10 cellular contexts compared by ENCODE assay signal in the genomic region with DNA sequence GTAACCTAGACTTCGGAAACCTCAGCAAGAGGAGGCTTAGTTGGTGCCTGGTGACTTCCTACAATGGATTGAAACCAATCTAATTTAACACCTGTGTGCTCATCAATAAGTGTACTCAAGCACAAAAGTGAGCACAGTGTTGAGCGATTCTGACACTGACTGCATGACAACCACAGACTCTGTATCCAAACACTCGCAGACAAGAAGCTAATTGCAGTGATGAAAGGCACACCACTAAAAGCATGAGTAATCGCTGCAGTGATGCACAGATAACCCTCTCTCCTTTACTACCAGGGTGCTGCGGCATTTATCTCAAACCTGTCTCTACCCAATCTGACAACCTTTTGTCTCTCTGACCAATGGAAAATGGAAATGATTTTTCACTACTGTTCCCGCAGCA.
DNase-seq lines count a peak whose midpoint lies in the region; ATAC-seq and TF ChIP-seq lines count a peak whose summit lies in the region.
"Had no signal": no experiment of that assay in that cellular context is flagged by ENCODE, and none has a peak within 500 bp of the region (broad histone marks: within the 10 kb centered on the region; RNA-seq: fewer than 3 reads in every experiment).

No MANE protein-coding gene starts in this region.

- no peak overlapping the region for H3K4me3 Mint-ChIP-seq in activated T-helper 17 cell treated with anti-CD3 and anti-CD28 coated beads, Interleukin-2, amount 50 U/mL, for 72 hours
- H3K4me3 Mint-ChIP-seq: naive thymus-derived CD4-positive, alpha-beta T cell had no signal

- no peaks in the 10 kb centered on the region for H3K4me1 Mint-ChIP-seq in activated T-helper 17 cell treated with anti-CD3 and anti-CD28 coated beads, Interleukin-2, amount 50 U/mL, for 72 hours

- no peak overlapping the region for H3K56ac ChIP-seq in IMR-90 (ENCODE audit: extremely low read depth, insufficient read depth, low read length)

- H2BK15ac ChIP-seq in IMR-90 (ENCODE audit: low read depth, low read length) = peak overlapping the region; percentile 36; the same call in 2 of the 3 replicates

- H3K4me1 ChIP-seq in IMR-90 (ENCODE audit: control insufficient read depth, insufficient read depth, low read length) = peaks cover 27% of the 10 kb centered on the region

- H2BK20ac ChIP-seq in IMR-90 (ENCODE audit: low read depth, low read length) = peak overlapping the region; percentile 67; the same call in 1 of the 2 replicates

- no peaks in the 10 kb centered on the region for H3K27me3 ChIP-seq in IMR-90 (ENCODE audit: control insufficient read depth, insufficient read depth, low read length)

- no peak overlapping the region for H3K27ac ChIP-seq in IMR-90 (ENCODE audit: insufficient read depth, low read length)

- dilution Hi-C loops in IMR-90 (cut with HindIII; ENCODE audit: low sequenced_read_pairs, unreplicated experiment) = no loop called here

- BruUV-seq in IMR-90 (replicated peaks; lab: Mats Ljungman, UMichigan) = no TSS peak

- intact Hi-C loops in IMR-90 (cut with micrococcal nuclease) = no loop called here

- H3K4ac ChIP-seq in IMR-90 (ENCODE audit: low read depth, low read length) = peak overlapping the region; percentile 8; the same call in 1 of the 2 replicates

- H3K23ac ChIP-seq in IMR-90 (ENCODE audit: low read depth, low read length) = peak overlapping the region; percentile 8; the same call in 1 of the 2 replicates

- H4K5ac ChIP-seq in IMR-90 (ENCODE audit: low read depth, low read length) = no peak overlapping the region; the same call in 1 of the 2 replicates

- H2BK120ac ChIP-seq in IMR-90 (ENCODE audit: low read depth, low read length) = peak overlapping the region; percentile 61

- H3K9ac ChIP-seq in IMR-90 (ENCODE audit: low read depth, low read length) = no peak overlapping the region

- no peak overlapping the region for H3K4me3 ChIP-seq in IMR-90 (ENCODE audit: insufficient read depth, low read depth, low read length)

- peak overlapping the region; percentile 14; the same call in 1 of the 2 replicates for H3K18ac ChIP-seq in IMR-90 (ENCODE audit: low read depth, low read length)

- H3K4me2 ChIP-seq in IMR-90 (ENCODE audit: low read depth, low read length) = no peak overlapping the region

- no peaks in the 10 kb centered on the region for H3K9me3 ChIP-seq in IMR-90 (ENCODE audit: control insufficient read depth, insufficient read depth, low read length)

- in situ Hi-C loops in IMR-90 (cut with MboI; ENCODE audit: low sequenced_read_pairs) = no loop called here

- CTCF ChIA-PET in IMR-90 (lab: Yijun Ruan, JAX) = interaction anchor here (1.1 kb wide), 1 partner anchor 10 kb away, joined by 3 read pairs; no protein-coding TSS in a partner anchor

- H3K27me3 Mint-ChIP-seq in activated T-helper 17 cell treated with anti-CD3 and anti-CD28 coated beads, Interleukin-2, amount 50 U/mL, for 72 hours = peaks cover 9% of the 10 kb centered on the region
- H3K27me3 Mint-ChIP-seq: naive thymus-derived CD4-positive, alpha-beta T cell had no signal

- H4K20me1 ChIP-seq in IMR-90 (ENCODE audit: insufficient read depth, low read length) = no peaks in the 10 kb centered on the region

- ATAC-seq in IMR-90 (ENCODE audit: low read depth) = 0 out of 2 replicates have a peak, but pooled peaks have one; percentile 11
- ATAC-seq in SK-N-SH treated with all-trans-retinoic acid at 6 μM for 48 hours = peak; percentile 88
- ATAC-seq in activated T-helper 17 cell treated with anti-CD3 and anti-CD28 coated beads, Interleukin-2, amount 50 U/mL, for 72 hours (replicated peaks) = no peak
- no peak for ATAC-seq in GM21390 (IDR thresholded peaks at IDR 0.05; ENCODE audit: unreplicated experiment)
- ATAC-seq: naive thymus-derived CD4-positive, alpha-beta T cell had no signal

- H3K79me1 ChIP-seq in IMR-90 (ENCODE audit: low read depth in 1 of 2, low read length in 2 of 2) = peaks cover 8 to 26% of the 10 kb centered on the region in 2 experiments

- TF ChIP-seq POLR2A in IMR-90 (IDR thresholded peaks at IDR 0.05; ENCODE audit: low read depth, low read length) = no peak

- DNase-seq in Daoy (ENCODE audit: low read depth) = peak; percentile 84
- DNase-seq in IMR-90 = peak; percentile 44
- DNase-seq in islet precursor cell = peak; percentile 86
- DNase-seq in SIG-M5 (lab: John Stamatoyannopoulos, UW) = no peak
- DNase-seq in medulla oblongata (ENCODE audit: extremely low spot score) = no peak
- DNase-seq: activated T-cell treated with anti-CD3 and anti-CD28 coated beads, Interleukin-2, amount 50 U/mL, for 1 hour; naive thymus-derived CD4-positive, alpha-beta T cell had no signal

- H3K27ac Mint-ChIP-seq in activated T-helper 17 cell treated with anti-CD3 and anti-CD28 coated beads, Interleukin-2, amount 50 U/mL, for 72 hours = no peak overlapping the region
- H3K27ac Mint-ChIP-seq: naive thymus-derived CD4-positive, alpha-beta T cell had no signal

- H2BK5ac ChIP-seq in IMR-90 (ENCODE audit: low read depth, low read length, poor library complexity, severe bottlenecking) = peak overlapping the region; percentile 7

- peaks cover 13% of the 10 kb centered on the region; the same call in 1 of the 2 replicates for H3K36me3 ChIP-seq in IMR-90 (ENCODE audit: control insufficient read depth, insufficient read depth, low read length)

- no peak for TF ChIP-seq CTCF in IMR-90 (conservative IDR thresholded peaks at IDR 0.05; ENCODE audit: low read depth, low read length)

- peak overlapping the region; percentile 33 for H2AK9ac ChIP-seq in IMR-90 (replicated peaks; ENCODE audit: low read depth, low read length, poor library complexity)

- no peak overlapping the region for H2AFZ ChIP-seq in IMR-90 (replicated peaks; ENCODE audit: low read length, poor library complexity)

- TF ChIP-seq RAD21 in IMR-90 (IDR thresholded peaks at IDR 0.05; ENCODE audit: low read length) = no peak

- no peaks in the 10 kb centered on the region for H3K36me3 Mint-ChIP-seq in activated T-helper 17 cell treated with anti-CD3 and anti-CD28 coated beads, Interleukin-2, amount 50 U/mL, for 72 hours (ENCODE audit: low read depth)

- peaks cover 17% of the 10 kb centered on the region for H3K9me1 ChIP-seq in IMR-90 (ENCODE audit: insufficient read depth, low read length)

- H4K91ac ChIP-seq in IMR-90 (ENCODE audit: insufficient read depth, low read depth, low read length) = no peak overlapping the region; the same call in 1 of the 2 replicates

- WGBS in IMR-90 (ENCODE audit: extremely low coverage in 2 of 2, insufficient read length in 1 of 2), 2 experiments = 80% methylated on average over 1 of the region's 6 CpGs; no CpG with 5 or more reads in 1 of the 2 experiments

- 0 out of 2 replicates have a peak overlapping the region, but pooled peaks have one; percentile 38 for H3K14ac ChIP-seq in IMR-90 (replicated peaks; ENCODE audit: low read depth, low read length)

- H3K9me3 Mint-ChIP-seq in activated T-helper 17 cell treated with anti-CD3 and anti-CD28 coated beads, Interleukin-2, amount 50 U/mL, for 72 hours = no peaks in the 10 kb centered on the region
- H3K9me3 Mint-ChIP-seq: naive thymus-derived CD4-positive, alpha-beta T cell had no signal

- H4K8ac ChIP-seq in IMR-90 (ENCODE audit: low read depth in 2 of 2, low read length in 2 of 2) = peak overlapping the region in 1 of 2 experiments; percentile 25; a peak in 1 of 4 replicates

- POLR2A ChIA-PET in IMR-90 (lab: Charles Lee; ENCODE audit: unreplicated experiment) = no interaction called here

- H2AK5ac ChIP-seq in IMR-90 (ENCODE audit: low read depth, low read length) = peak overlapping the region; percentile 25; the same call in 1 of the 2 replicates

TF ChIP-seq in IMR-90, 13 proteins besides CTCF, POLR2A, EP300 and RAD21:
- TF ChIP-seq CHD1 (IDR thresholded peaks at IDR 0.05; ENCODE audit: low read depth, low read length) (no peak), CEBPB (IDR thresholded peaks at IDR 0.05; ENCODE audit: low read depth, low read length) (peak; percentile 25; the same call in 1 of the 2 replicates)

TF ChIP-seq in SK-N-SH treated with all-trans-retinoic acid at 6 μM for 48 hours, 23 proteins besides CTCF, POLR2A, EP300 and RAD21 (continues in another document):
- TF ChIP-seq TCF4 (CRISPR knock-in tag; IDR thresholded peaks at IDR 0.05; ENCODE audit: borderline replicate concordance) = peak; percentile 49
- peak; percentile 32; the same call in 1 of the 2 replicates for TF ChIP-seq TOX (CRISPR knock-in tag; IDR thresholded peaks at IDR 0.05; ENCODE audit: borderline replicate concordance)
- TF ChIP-seq ZFP3 (CRISPR knock-in tag; IDR thresholded peaks at IDR 0.05) = 0 out of 2 replicates have a peak, but pooled peaks have one; percentile 13
- TF ChIP-seq ZC3H10 (CRISPR knock-in tag; IDR thresholded peaks at IDR 0.05) = peak; percentile 34; the same call in 1 of the 2 replicates
- TF ChIP-seq ISL1 (CRISPR knock-in tag; IDR thresholded peaks at IDR 0.05) = peak; percentile 96
- TF ChIP-seq CREB5 (CRISPR knock-in tag; IDR thresholded peaks at IDR 0.05; ENCODE audit: low read depth) = peak; percentile 66; the same call in 1 of the 2 replicates

Comparison
In these comparisons a context has a peak if more than half of its experiments do, and no peak if none do; other contexts are left out.
1. DNase-seq: peak in Daoy (single experiment), IMR-90 (single experiment) and islet precursor cell (single experiment); none in SIG-M5 (single experiment) and medulla oblongata (single experiment).
2. ATAC-seq: peak in IMR-90 (single experiment) and SK-N-SH treated with all-trans-retinoic acid at 6 μM for 48 hours (single experiment); none in activated T-helper 17 cell treated with anti-CD3 and anti-CD28 coated beads, Interleukin-2, amount 50 U/mL, for 72 hours (single experiment) and GM21390 (single experiment).